Comparison of ENCODE assay signal across 18 cellular contexts in genomic region chr2:205574041-205574440, GRCh38.
DNase-seq lines count a peak whose midpoint lies in the region; ATAC-seq, FAIRE-seq and TF ChIP-seq lines count a peak whose summit lies in the region.
"Had no signal": no experiment of that assay in that cellular context is flagged by ENCODE, and none has a peak within 500 bp of the region (broad histone marks: within the 10 kb centered on the region; RNA-seq: fewer than 3 reads in every experiment).

No MANE protein-coding gene starts in this region.

- H3K36me3 Mint-ChIP-seq in WTC11, result peaks cover 22% of the 10 kb centered on the region
- H3K36me3 Mint-ChIP-seq in activated T-helper 17 cell treated with anti-CD3 and anti-CD28 coated beads, Interleukin-2, amount 50 U/mL, for 72 hours (ENCODE audit: low read depth), result no peaks in the 10 kb centered on the region

- peak overlapping the region; percentile 47 for H3K27ac ChIP-seq in keratinocyte (ENCODE audit: control insufficient read depth, insufficient read depth, low read length)

- H2AFZ ChIP-seq in keratinocyte (ENCODE audit: control insufficient read depth, low read length), result peak overlapping the region; percentile 46

- no peaks in the 10 kb centered on the region for H3K4me1 Mint-ChIP-seq in WTC11
- H3K4me1 Mint-ChIP-seq in activated T-helper 17 cell treated with anti-CD3 and anti-CD28 coated beads, Interleukin-2, amount 50 U/mL, for 72 hours, result no peaks in the 10 kb centered on the region

- no peaks in the 10 kb centered on the region for H3K27me3 ChIP-seq in keratinocyte (ENCODE audit: control insufficient read depth, extremely low read depth, insufficient read depth, low read length)

- no peak overlapping the region for H3K4me3 Mint-ChIP-seq in WTC11
- no peak overlapping the region for H3K4me3 Mint-ChIP-seq in activated T-helper 17 cell treated with anti-CD3 and anti-CD28 coated beads, Interleukin-2, amount 50 U/mL, for 72 hours

- peaks cover 30% of the 10 kb centered on the region for H3K9me3 Mint-ChIP-seq in WTC11
- peaks cover 12% of the 10 kb centered on the region for H3K9me3 Mint-ChIP-seq in activated T-helper 17 cell treated with anti-CD3 and anti-CD28 coated beads, Interleukin-2, amount 50 U/mL, for 72 hours

- H3K27ac Mint-ChIP-seq in WTC11, result no peak overlapping the region
- no peak overlapping the region for H3K27ac Mint-ChIP-seq in activated T-helper 17 cell treated with anti-CD3 and anti-CD28 coated beads, Interleukin-2, amount 50 U/mL, for 72 hours

- peak; percentile 19 for DNase-seq in AG08395 (ENCODE audit: low spot score)
- DNase-seq in HCEC 1CT, result peak; percentile 25
- DNase-seq in keratinocyte (ENCODE audit: low read depth, low spot score), result no peak
- DNase-seq in WTC11 (ENCODE audit: low spot score), result no peak
- no peak for DNase-seq in frontal cortex (ENCODE audit: low spot score in 2 of 2)
- DNase-seq: AML-193, Caco-2, GDM1, MV-4-11, NCI-H1417 treated with DMSO at 0.1 percent for 48 hours, NCI-H2029 treated with DMSO at 0.1 percent for 48 hours, NCI-H510A, SHP77 treated with DMSO at 0.1 percent for 48 hours had no signal

- no peaks in the 10 kb centered on the region for H4K20me1 ChIP-seq in keratinocyte (ENCODE audit: control insufficient read depth, extremely low read depth, insufficient read depth, low read length)

- H3K79me2 ChIP-seq in keratinocyte (ENCODE audit: control insufficient read depth, insufficient read depth, low read length), result no peaks in the 10 kb centered on the region

- no peaks in the 10 kb centered on the region for H3K27me3 Mint-ChIP-seq in WTC11 (ENCODE audit: low read depth)
- H3K27me3 Mint-ChIP-seq in activated T-helper 17 cell treated with anti-CD3 and anti-CD28 coated beads, Interleukin-2, amount 50 U/mL, for 72 hours, result no peaks in the 10 kb centered on the region

- H3K4me3 ChIP-seq in keratinocyte (ENCODE audit: control insufficient read depth in 2 of 3, extremely low read depth in 1 of 3, insufficient read depth in 2 of 3, low read depth in 1 of 3, low read length in 3 of 3), result no peak overlapping the region

- H3K9ac ChIP-seq in keratinocyte (ENCODE audit: control insufficient read depth, extremely low read depth, insufficient read depth, low read length), result no peak overlapping the region

- ATAC-seq in WTC11 (no peak), GM19351 (IDR thresholded peaks at IDR 0.05; ENCODE audit: unreplicated experiment) (no peak)
- ATAC-seq in activated T-helper 17 cell treated with anti-CD3 and anti-CD28 coated beads, Interleukin-2, amount 50 U/mL, for 72 hours (replicated peaks), result no peak

- H3K4me2 ChIP-seq in keratinocyte (ENCODE audit: control insufficient read depth, extremely low read depth, insufficient read depth, low read depth, low read length), result peak overlapping the region; percentile 56

- H3K9me1 ChIP-seq in keratinocyte (ENCODE audit: control insufficient read depth, extremely low read depth, insufficient read depth, low read length), result no peaks in the 10 kb centered on the region

- TF ChIP-seq CTCF in keratinocyte (optimal IDR thresholded peaks at IDR 0.05 in 1 of 3, IDR thresholded peaks at IDR 0.05 in 1 of 3, conservative IDR thresholded peaks at IDR 0.05 in 1 of 3; ENCODE audit: extremely low read depth in 1 of 3, insufficient read depth in 2 of 3, low read length in 3 of 3) (no peak), WTC11 (IDR thresholded peaks at IDR 0.05) (no peak)

- no peaks in the 10 kb centered on the region for H3K36me3 ChIP-seq in keratinocyte (ENCODE audit: control insufficient read depth in 2 of 2, extremely low read depth in 1 of 2, insufficient read depth in 2 of 2, low read length in 2 of 2)

- H3K9me3 ChIP-seq in keratinocyte (ENCODE audit: control insufficient read depth, low read depth, low read length), result no peaks in the 10 kb centered on the region
- H3K9me3 ChIP-seq: Caco-2 had no signal

- CTCF ChIA-PET in WTC11 (lab: Charles Lee), result no interaction called here

- FAIRE-seq in endometrium (lab: Jason Lieb, UNC), result peak; percentile 8
- peak; percentile 84 for FAIRE-seq in keratinocyte (lab: Jason Lieb, UNC)
- FAIRE-seq in frontal cortex (lab: Jason Lieb, UNC), result no peak
- FAIRE-seq: H54, RCC 7860 had no signal

- H3K4me1 ChIP-seq in keratinocyte (ENCODE audit: control insufficient read depth, extremely low read depth, insufficient read depth, low read length), result peaks cover 11% of the 10 kb centered on the region
- H3K4me1 ChIP-seq: Caco-2 had no signal

- POLR2A ChIA-PET in WTC11 (lab: Charles Lee), result no interaction called here

- dilution Hi-C loops in keratinocyte (cut with MboI; ENCODE audit: extremely low pct_ligation_motif_present, low sequenced_read_pairs), result no loop called here

TF ChIP-seq in WTC11, 78 proteins besides CTCF, POLR2A, EP300 and RAD21:
- TF ChIP-seq JUN (CRISPR knock-in tag; IDR thresholded peaks at IDR 0.05), result no peak
- TF ChIP-seq TEAD1 (CRISPR knock-in tag; IDR thresholded peaks at IDR 0.05), result no peak
- no peak for TF ChIP-seq PRRX2 (CRISPR knock-in tag; IDR thresholded peaks at IDR 0.05)
- no peak for TF ChIP-seq ZNF121 (CRISPR knock-in tag; IDR thresholded peaks at IDR 0.05)
- TF ChIP-seq ZNF396 (CRISPR knock-in tag; IDR thresholded peaks at IDR 0.05; ENCODE audit: borderline replicate concordance), result no peak

Comparison
In these comparisons a context has a peak if more than half of its experiments do, and no peak if none do; other contexts are left out.
1. DNase-seq: peak in AG08395 (single experiment) and HCEC 1CT (single experiment); none in keratinocyte (single experiment), WTC11 (single experiment) and frontal cortex (0 of 2).